Comparison of ENCODE assay signal across 8 cellular contexts in genomic region chr4:25863347-25863784, GRCh38. TPM values are rescaled to one million over a fixed set of nuclear protein-coding genes. Genes with fewer than 3 reads are reported as not detected.
DNase-seq lines count a peak whose midpoint lies in the region; ATAC-seq and TF ChIP-seq lines count a peak whose summit lies in the region.

No MANE protein-coding gene starts in this region.

- no TSS peak for BruUV-seq in HCT116 (replicated peaks; lab: Mats Ljungman, UMichigan)

- H3K9ac ChIP-seq in HCT116 (ENCODE audit: low read length): peak overlapping the region; percentile 56
- H3K9ac ChIP-seq in iPS-18a (ENCODE audit: low read length): peak overlapping the region; percentile 70

- no peaks in the 10 kb centered on the region for H3K27me3 ChIP-seq in HCT116 (ENCODE audit: insufficient read depth, low read length)
- peaks cover 32% of the 10 kb centered on the region for H3K27me3 ChIP-seq in iPS-18a (ENCODE audit: control insufficient read depth, insufficient read depth, low read length)
- no peaks in the 10 kb centered on the region for H3K27me3 ChIP-seq in spleen (replicated peaks in 1 of 7)
- no peaks in the 10 kb centered on the region for H3K27me3 ChIP-seq in MG63

- no peaks in the 10 kb centered on the region for H3K9me3 Mint-ChIP-seq in activated naive CD8-positive, alpha-beta T cell treated with anti-CD3 and anti-CD28 coated beads for 36 hours

- H4K20me1 ChIP-seq in HCT116 (ENCODE audit: insufficient read depth): no peaks in the 10 kb centered on the region

- CTCF ChIA-PET in AG04449 (lab: Yijun Ruan, JAX) (interaction anchor here (1.0 to 1.5 kb wide), 3 partner anchors 43 to 422 kb away, joined by 3 to 6 read pairs (median 3); no protein-coding TSS in a partner anchor), HCT116 (lab: Charles Lee) (no interaction called here)

- no peaks in the 10 kb centered on the region for H3K9me3 ChIP-seq in HCT116 (ENCODE audit: control insufficient read depth in 1 of 2, insufficient read depth in 1 of 2, low read depth in 1 of 2, low read length in 2 of 2)
- H3K9me3 ChIP-seq in iPS-18a (ENCODE audit: control insufficient read depth, low read depth, low read length): no peaks in the 10 kb centered on the region
- no peaks in the 10 kb centered on the region for H3K9me3 ChIP-seq in spleen
- no peaks in the 10 kb centered on the region for H3K9me3 ChIP-seq in MG63

- H3K27ac ChIP-seq in HCT116 (ENCODE audit: low read depth, low read length) (no peak overlapping the region; the same call in 1 of the 2 replicates), iPS-18a (ENCODE audit: low read length) (peak overlapping the region; percentile 44), spleen (peak overlapping the region; percentile 36 to 95 (median 86))

- H3K36me3 ChIP-seq in HCT116 (ENCODE audit: control insufficient read depth in 1 of 2, insufficient read depth in 2 of 2, low read length in 2 of 2) (no peaks in the 10 kb centered on the region), iPS-18a (ENCODE audit: control insufficient read depth, low read depth, low read length) (no peaks in the 10 kb centered on the region), spleen (peaks cover 0 to 4% (median 0%) of the 10 kb centered on the region in 6 donors), MG63 (no peaks in the 10 kb centered on the region; the same call in 1 of the 2 replicates)

- POLR2A ChIA-PET in AG04449 (lab: Yijun Ruan, JAX) (no interaction called here), HCT116 (lab: Charles Lee) (interaction anchor here (0.7 kb wide), 1 partner anchor 49 kb away, joined by 3 read pairs; no protein-coding TSS in a partner anchor)

- H3K4me3 ChIP-seq in AG04449 (ENCODE audit: low read depth, low read length) (peak overlapping the region; percentile 70), HCT116 (replicated peaks in 1 of 2; ENCODE audit: low read depth in 1 of 2, low read length in 2 of 2) (peak overlapping the region; percentile 50 to 92), iPS-18a (ENCODE audit: low read length) (peak overlapping the region; percentile 78), spleen (peak overlapping the region; percentile 22 to 88 (median 61)), MG63 (no peak overlapping the region; the same call in 1 of the 2 replicates)

- peak overlapping the region; percentile 67 for H2AFZ ChIP-seq in HCT116 (ENCODE audit: low read depth, low read length, poor library complexity, severe bottlenecking)

- H3K36me3 Mint-ChIP-seq in activated naive CD8-positive, alpha-beta T cell treated with anti-CD3 and anti-CD28 coated beads for 36 hours: peaks cover 21% of the 10 kb centered on the region

- TF ChIP-seq RAD21 in HCT116 (IDR thresholded peaks at IDR 0.05; ENCODE audit: low read depth): peak; percentile 35; the same call in 1 of the 2 replicates

- intact Hi-C loops in HCT116 (cut with micrococcal nuclease) (loop anchor here (5.0 kb wide), 1 partner anchor 421 kb away; no protein-coding TSS in a partner anchor), spleen (cut with DNase I; ENCODE audit: low total_unique reads) (no loop called here)

- peak; percentile 49 for ATAC-seq in HCT116
- no peak for ATAC-seq in HG02884 (IDR thresholded peaks at IDR 0.05; ENCODE audit: unreplicated experiment)

- H3K4me3 Mint-ChIP-seq in activated naive CD8-positive, alpha-beta T cell treated with anti-CD3 and anti-CD28 coated beads for 36 hours: peak overlapping the region; percentile 71

- H3K4me1 Mint-ChIP-seq in activated naive CD8-positive, alpha-beta T cell treated with anti-CD3 and anti-CD28 coated beads for 36 hours: peaks cover 26% of the 10 kb centered on the region

- 17 to 24% (median 19%) methylated on average over 26 of the region's 26 CpGs for WGBS in spleen, 5 donors

- H3K4me2 ChIP-seq in HCT116 (ENCODE audit: low read length): peak overlapping the region; percentile 91

- DNase-seq in AG04449 (ENCODE audit: low read depth, low spot score) (no peak), HCT116 (ENCODE audit: low read depth, low spot score) (no peak), spleen (peak; percentile 85), KG1 (lab: John Stamatoyannopoulos, UW) (no peak), MG63 (no peak)
- DNase-seq in activated naive CD8-positive, alpha-beta T cell treated with anti-CD3 and anti-CD28 coated beads for 36 hours: no peak

- H3K79me2 ChIP-seq in HCT116 (ENCODE audit: insufficient read depth, low read length): peaks cover 31% of the 10 kb centered on the region

- TF ChIP-seq CTCF in AG04449 (IDR thresholded peaks at IDR 0.05; ENCODE audit: insufficient read depth, low read length, missing control alignments) (peak; percentile 47), HCT116 (IDR thresholded peaks at IDR 0.05 in 2 of 3, conservative IDR thresholded peaks at IDR 0.05 in 1 of 3; ENCODE audit: borderline replicate concordance in 1 of 3, insufficient read depth in 1 of 3, low read depth in 2 of 3, low read length in 2 of 3) (peak; percentile 17 to 64 (median 53); a peak in 5 of 6 replicates), spleen (IDR thresholded peaks at IDR 0.05 in 8 of 11, conservative IDR thresholded peaks at IDR 0.05 in 3 of 11) (peak in 3 of 11 experiments; percentile 12 to 51 (median 33))

- no peaks in the 10 kb centered on the region for H3K9me2 ChIP-seq in HCT116 (ENCODE audit: insufficient read depth)

- H3K27ac Mint-ChIP-seq in activated naive CD8-positive, alpha-beta T cell treated with anti-CD3 and anti-CD28 coated beads for 36 hours: peak overlapping the region; percentile 38

- H3K27me3 Mint-ChIP-seq in activated naive CD8-positive, alpha-beta T cell treated with anti-CD3 and anti-CD28 coated beads for 36 hours: peaks cover 4% of the 10 kb centered on the region

- TF ChIP-seq POLR2A in HCT116 (IDR thresholded peaks at IDR 0.05; ENCODE audit: borderline replicate concordance, extremely low read depth, insufficient read depth, insufficient read length) (no peak), spleen (IDR thresholded peaks at IDR 0.05) (no peak)

- peaks cover 17 to 43% of the 10 kb centered on the region in 2 experiments for H3K4me1 ChIP-seq in HCT116 (ENCODE audit: control insufficient read depth in 1 of 2, insufficient read depth in 2 of 2, low read length in 2 of 2)
- H3K4me1 ChIP-seq in iPS-18a (ENCODE audit: control insufficient read depth, low read depth, low read length): peaks cover 14% of the 10 kb centered on the region
- H3K4me1 ChIP-seq in spleen: peaks cover 35 to 90% (median 74%) of the 10 kb centered on the region in 6 donors

- RAD21 ChIA-PET in HCT116 (lab: Charles Lee; ENCODE audit: low non-redundant PET in 1 of 2, low total read pairs in 2 of 2, uncharacterized antibody in 2 of 2, unreplicated experiment in 2 of 2): no interaction called here

TF ChIP-seq in HCT116, 20 proteins besides CTCF, POLR2A, EP300 and RAD21 (continues in another document):
- peak; percentile 29 for TF ChIP-seq YY1 (IDR thresholded peaks at IDR 0.05; ENCODE audit: extremely low read depth, insufficient replicate concordance, low read depth, low read length)
- no peak for TF ChIP-seq REST (IDR thresholded peaks at IDR 0.05; ENCODE audit: low read depth)
- TF ChIP-seq EZH2phosphoT487 (IDR thresholded peaks at IDR 0.05; ENCODE audit: borderline replicate concordance): no peak

RNA-seq across cellular contexts. Expression of gene SEL1L3, which starts 0.6 kb away (rescaled TPM):
- 45.0 TPM for total RNA-seq in HCT116 (2021; ENCODE audit: unreplicated experiment)
- 45.4 and 56.0 TPM in 2 replicates for polyA plus RNA-seq in HCT116 (2012)
- total RNA-seq in activated naive CD8-positive, alpha-beta T cell treated with anti-CD3 and anti-CD28 coated beads for 36 hours: 10 to 100 TPM; 25.5 to 27.1 TPM
- total RNA-seq in spleen: 100 to 1,000 TPM; 125 to 319 (median 133) TPM
- polyA plus RNA-seq in spleen: 100 to 1,000 TPM in 1 of 3 donors, 10 to 100 TPM in 2; 59.0 to 102 (median 81.3) TPM
- total RNA-seq in MG63 (2014; rRNA removed; shearing (Covaris generic); ENCODE audit: low replicate concordance): 37.6 and 65.3 TPM in 2 replicates

RNA-seq across cellular contexts. Expression of gene SMIM20, which starts 50.7 kb away (rescaled TPM):
- 36.9 TPM for total RNA-seq in HCT116 (2021; ENCODE audit: unreplicated experiment)
- 22.4 and 32.0 TPM in 2 replicates for polyA plus RNA-seq in HCT116 (2012)
- total RNA-seq in activated naive CD8-positive, alpha-beta T cell treated with anti-CD3 and anti-CD28 coated beads for 36 hours: 10 to 100 TPM; 22.9 to 23.5 TPM
- total RNA-seq in spleen: 10 to 100 TPM; 15.7 to 25.9 (median 20.2) TPM
- polyA plus RNA-seq in spleen: 10 to 100 TPM; 39.7 to 61.0 (median 45.8) TPM
- 23.1 and 35.9 TPM in 2 replicates for total RNA-seq in MG63 (2014; rRNA removed; shearing (Covaris generic); ENCODE audit: low replicate concordance)
